ENCODE assay signal across 8 cellular contexts in genomic region chr5:146291421-146292074, GRCh38. TPM values are rescaled to one million over a fixed set of nuclear protein-coding genes. Genes with fewer than 3 reads are reported as not detected.
A peak's percentile ranks its signal among the peaks of the same experiment; 100 is the strongest.
DNase-seq lines count a peak whose midpoint lies in the region; ATAC-seq and TF ChIP-seq lines count a peak whose summit lies in the region.

No MANE protein-coding gene starts in this region.

- H3K9me3 ChIP-seq in Caco-2: no peaks in the 10 kb centered on the region

- no peaks in the 10 kb centered on the region for H3K4me1 Mint-ChIP-seq in Caco-2 (ENCODE audit: low read depth, unreplicated experiment)
- no peaks in the 10 kb centered on the region for H3K4me1 Mint-ChIP-seq in type B pancreatic cell (ENCODE audit: unreplicated experiment)

- H3K9me3 Mint-ChIP-seq in Caco-2 (ENCODE audit: unreplicated experiment): no peaks in the 10 kb centered on the region
- no peaks in the 10 kb centered on the region for H3K9me3 Mint-ChIP-seq in type B pancreatic cell

- peaks cover 10% of the 10 kb centered on the region for H3K36me3 Mint-ChIP-seq in Caco-2 (ENCODE audit: insufficient read depth, unreplicated experiment)
- H3K36me3 Mint-ChIP-seq in type B pancreatic cell: no peaks in the 10 kb centered on the region

- H3K4me3 Mint-ChIP-seq in Caco-2 (ENCODE audit: unreplicated experiment): no peak overlapping the region
- H3K4me3 Mint-ChIP-seq in type B pancreatic cell: no peak overlapping the region

- BruUV-seq in Caco-2 (replicated peaks; lab: Mats Ljungman, UMichigan): no TSS peak

- POLR2A ChIA-PET in Caco-2 (lab: Charles Lee): no interaction called here

- H3K27ac Mint-ChIP-seq in Caco-2 (ENCODE audit: unreplicated experiment) (no peak overlapping the region), type B pancreatic cell (no peak overlapping the region)

- H3K27me3 Mint-ChIP-seq in Caco-2 (ENCODE audit: insufficient read depth, unreplicated experiment): no peaks in the 10 kb centered on the region
- H3K27me3 Mint-ChIP-seq in type B pancreatic cell: no peaks in the 10 kb centered on the region

- H3K27me3 ChIP-seq in Caco-2 (replicated peaks; ENCODE audit: control insufficient read depth, insufficient read depth, low read length): no peaks in the 10 kb centered on the region

- H3K4me3 ChIP-seq in Caco-2 (ENCODE audit: low read depth, low read length): no peak overlapping the region

- ATAC-seq in GM18519 (IDR thresholded peaks at IDR 0.05; ENCODE audit: low FRiP score, unreplicated experiment): peak; percentile 88
- ATAC-seq in HG02973 (IDR thresholded peaks at IDR 0.05; ENCODE audit: unreplicated experiment): peak; percentile 71

- DNase-seq in Caco-2 (peak in 1 of 2 experiments; percentile 50), NCI-H2196 treated with DMSO at 0.1 percent for 48 hours (lab: John Stamatoyannopoulos, UW; ENCODE audit: unreplicated experiment) (peak; percentile 41), amniotic stem cell (lab: John Stamatoyannopoulos, UW) (peak; percentile 19), iPS-NIHi7 (ENCODE audit: extremely low spot score) (peak; percentile 62), type B pancreatic cell (ENCODE audit: extremely low spot score, unreplicated experiment) (no peak), GOT3 (lab: John Stamatoyannopoulos, UW) (no peak)

- intact Hi-C loops in Caco-2 (cut with micrococcal nuclease; ENCODE audit: unreplicated experiment): loop anchor here (1.0 kb wide), 1 partner anchor 136 kb away; no protein-coding TSS in a partner anchor

- H3K4me1 ChIP-seq in Caco-2: no peaks in the 10 kb centered on the region

- CTCF ChIA-PET in Caco-2 (lab: Charles Lee): interaction anchor here (0.6 kb wide), 1 partner anchor 10 kb away, joined by 3 read pairs; no protein-coding TSS in a partner anchor

- no peaks in the 10 kb centered on the region for H3K36me3 ChIP-seq in Caco-2 (ENCODE audit: control insufficient read depth, insufficient read depth, low read length)

- TF ChIP-seq CTCF in Caco-2 (IDR thresholded peaks at IDR 0.05; ENCODE audit: insufficient read depth in 1 of 2, low read depth in 1 of 2, low read length in 1 of 2, severe bottlenecking in 1 of 2, unreplicated experiment in 1 of 2) (peak; percentile 69 to 72), type B pancreatic cell (conservative IDR thresholded peaks at IDR 0.05) (peak; percentile 81)

RNA-seq across cellular contexts. Expression of gene POU4F3, which starts 47.1 kb away (rescaled TPM):
- total RNA-seq in Caco-2 (2022): 0.14 TPM in 1 of 2 replicates, not detected in the other
- 0.19 TPM in 1 of 2 replicates, not detected in the other for total RNA-seq in type B pancreatic cell (ENCODE audit: low replicate concordance)

Comparison
In these comparisons a context has a peak if more than half of its experiments do, and no peak if none do; other contexts are left out.
1. DNase-seq: peak in NCI-H2196 treated with DMSO at 0.1 percent for 48 hours (single experiment), amniotic stem cell (single experiment) and iPS-NIHi7 (single experiment); none in type B pancreatic cell (single experiment) and GOT3 (single experiment).